In genomic region chr10:32315426-32315825, GRCh38 we compare ENCODE assay signal across 19 cellular contexts. TPM values are rescaled to one million over a fixed set of nuclear protein-coding genes. Genes with fewer than 3 reads are reported as not detected.
DNase-seq lines count a peak whose midpoint lies in the region; ATAC-seq, FAIRE-seq and TF ChIP-seq lines count a peak whose summit lies in the region.
"Had no signal": no experiment of that assay in that cellular context is flagged by ENCODE, and none has a peak within 500 bp of the region (broad histone marks: within the 10 kb centered on the region; RNA-seq: fewer than 3 reads in every experiment).

No MANE protein-coding gene starts in this region.

- H3K9ac ChIP-seq in keratinocyte (ENCODE audit: control insufficient read depth, extremely low read depth, insufficient read depth, low read length) = no peak overlapping the region

- peak; percentile 57 for FAIRE-seq in keratinocyte (lab: Jason Lieb, UNC)
- FAIRE-seq: GM18507, small intestine had no signal

- no peaks in the 10 kb centered on the region for H3K27me3 ChIP-seq in DOHH2 (ENCODE audit: control insufficient read depth, low read length)
- H3K27me3 ChIP-seq in keratinocyte (ENCODE audit: control insufficient read depth, extremely low read depth, insufficient read depth, low read length) = no peaks in the 10 kb centered on the region
- H3K27me3 ChIP-seq: ascending aorta, colonic mucosa, tibial artery had no signal

- H3K27ac ChIP-seq in DOHH2 (ENCODE audit: low read depth, low read length) (no peak overlapping the region), keratinocyte (ENCODE audit: control insufficient read depth, insufficient read depth, low read length) (no peak overlapping the region)
- H3K27ac ChIP-seq: ascending aorta, colonic mucosa, SK-N-MC, tibial artery had no signal

- H3K36me3 Mint-ChIP-seq in CD14-positive monocyte = peaks cover 10 to 16% of the 10 kb centered on the region in 2 donors
- H3K36me3 Mint-ChIP-seq in activated T-helper 17 cell treated with anti-CD3 and anti-CD28 coated beads, Interleukin-2, amount 50 U/mL, for 72 hours (ENCODE audit: low read depth) = peaks cover 62% of the 10 kb centered on the region
- H3K36me3 Mint-ChIP-seq in activated T-helper 1 cell treated with anti-CD3 and anti-CD28 coated beads, Interleukin-12 subunit alpha, Interleukin-12 subunit beta, Interleukin-2, Interleukin-4 antibody, amounts not matched to agents 30 ng/mL and 10 ng/mL and 1 ng/mL, durations not matched to agents 14 hours and 24 hours and 36 hours (ENCODE audit: low read depth) = peaks cover 6% of the 10 kb centered on the region

- peak overlapping the region; percentile 3; the same call in 1 of the 2 replicates for H3K4me2 ChIP-seq in DOHH2 (ENCODE audit: low read length)
- H3K4me2 ChIP-seq in keratinocyte (ENCODE audit: control insufficient read depth, extremely low read depth, insufficient read depth, low read depth, low read length) = peak overlapping the region; percentile 79

- DNase-seq in CD14-positive monocyte (ENCODE audit: low spot score) (no peak), keratinocyte (ENCODE audit: low read depth, low spot score) (no peak), NCI-H1694 (lab: John Stamatoyannopoulos, UW) (no peak)
- no peak for DNase-seq in activated T-helper 1 cell treated with anti-CD3 and anti-CD28 coated beads, Interleukin-12 subunit alpha, Interleukin-12 subunit beta, Interleukin-2, Interleukin-4 antibody, amounts not matched to agents 30 ng/mL and 10 ng/mL and 1 ng/mL, durations not matched to agents 14 hours and 24 hours and 36 hours (ENCODE audit: low spot score)
- DNase-seq: activated effector memory CD4-positive, alpha-beta T cell treated with anti-CD3 and anti-CD28 coated beads, Interleukin-2, amount 50 U/mL, for 16 hours; colonic mucosa; Kasumi-1; small intestine; stimulated activated CD4-positive, alpha-beta T cell treated with anti-CD3 and anti-CD28 coated beads, Interleukin-4, amount 100 ng/mL, for 4 hours; stimulated activated CD8-positive, alpha-beta memory T cell treated with anti-CD3 and anti-CD28 coated beads, Interleukin-4, amount 100 ng/mL, for 48 hours; tibial artery had no signal

- peaks cover 50% of the 10 kb centered on the region for H3K4me1 Mint-ChIP-seq in CD14-positive monocyte
- H3K4me1 Mint-ChIP-seq in activated T-helper 17 cell treated with anti-CD3 and anti-CD28 coated beads, Interleukin-2, amount 50 U/mL, for 72 hours = peaks cover 51% of the 10 kb centered on the region
- peaks cover 45% of the 10 kb centered on the region for H3K4me1 Mint-ChIP-seq in activated T-helper 1 cell treated with anti-CD3 and anti-CD28 coated beads, Interleukin-12 subunit alpha, Interleukin-12 subunit beta, Interleukin-2, Interleukin-4 antibody, amounts not matched to agents 30 ng/mL and 10 ng/mL and 1 ng/mL, durations not matched to agents 14 hours and 24 hours and 36 hours (ENCODE audit: low read depth)

- dilution Hi-C loops in keratinocyte (cut with MboI; ENCODE audit: extremely low pct_ligation_motif_present, low sequenced_read_pairs) = no loop called here

- H3K27me3 Mint-ChIP-seq in CD14-positive monocyte (ENCODE audit: low read depth in 3 of 3) = no peaks in the 10 kb centered on the region
- no peaks in the 10 kb centered on the region for H3K27me3 Mint-ChIP-seq in activated T-helper 17 cell treated with anti-CD3 and anti-CD28 coated beads, Interleukin-2, amount 50 U/mL, for 72 hours
- no peaks in the 10 kb centered on the region for H3K27me3 Mint-ChIP-seq in activated T-helper 1 cell treated with anti-CD3 and anti-CD28 coated beads, Interleukin-12 subunit alpha, Interleukin-12 subunit beta, Interleukin-2, Interleukin-4 antibody, amounts not matched to agents 30 ng/mL and 10 ng/mL and 1 ng/mL, durations not matched to agents 14 hours and 24 hours and 36 hours (ENCODE audit: insufficient read depth)

- H3K27ac Mint-ChIP-seq in CD14-positive monocyte = peak overlapping the region in 5 of 7 donors; percentile 53 to 97 (median 74)
- H3K27ac Mint-ChIP-seq in activated T-helper 17 cell treated with anti-CD3 and anti-CD28 coated beads, Interleukin-2, amount 50 U/mL, for 72 hours = peak overlapping the region; percentile 93
- no peak overlapping the region for H3K27ac Mint-ChIP-seq in activated T-helper 1 cell treated with anti-CD3 and anti-CD28 coated beads, Interleukin-12 subunit alpha, Interleukin-12 subunit beta, Interleukin-2, Interleukin-4 antibody, amounts not matched to agents 30 ng/mL and 10 ng/mL and 1 ng/mL, durations not matched to agents 14 hours and 24 hours and 36 hours

- H3K79me2 ChIP-seq in DOHH2 (ENCODE audit: control insufficient read depth, low read length) (peaks cover 99% of the 10 kb centered on the region), keratinocyte (ENCODE audit: control insufficient read depth, insufficient read depth, low read length) (peaks cover 83% of the 10 kb centered on the region)

- H3K9me3 Mint-ChIP-seq in CD14-positive monocyte = no peaks in the 10 kb centered on the region
- no peaks in the 10 kb centered on the region for H3K9me3 Mint-ChIP-seq in activated T-helper 17 cell treated with anti-CD3 and anti-CD28 coated beads, Interleukin-2, amount 50 U/mL, for 72 hours
- H3K9me3 Mint-ChIP-seq in activated T-helper 1 cell treated with anti-CD3 and anti-CD28 coated beads, Interleukin-12 subunit alpha, Interleukin-12 subunit beta, Interleukin-2, Interleukin-4 antibody, amounts not matched to agents 30 ng/mL and 10 ng/mL and 1 ng/mL, durations not matched to agents 14 hours and 24 hours and 36 hours = no peaks in the 10 kb centered on the region

- H3K4me3 ChIP-seq in DOHH2 (ENCODE audit: low read length) (no peak overlapping the region), keratinocyte (ENCODE audit: control insufficient read depth in 2 of 3, extremely low read depth in 1 of 3, insufficient read depth in 2 of 3, low read depth in 1 of 3, low read length in 3 of 3) (peak overlapping the region in 2 of 3 experiments; percentile 36 to 42)
- H3K4me3 ChIP-seq: ascending aorta, colonic mucosa, SK-N-MC, tibial artery had no signal

- no peak for ATAC-seq in activated T-helper 17 cell treated with anti-CD3 and anti-CD28 coated beads, Interleukin-2, amount 50 U/mL, for 72 hours (replicated peaks)
- ATAC-seq in GM21786 (IDR thresholded peaks at IDR 0.05; ENCODE audit: unreplicated experiment) = no peak
- no peak for ATAC-seq in GM18909 (IDR thresholded peaks at IDR 0.05; ENCODE audit: poor library complexity, unreplicated experiment)
- ATAC-seq: Panc1 had no signal

- no peaks in the 10 kb centered on the region for H3K9me1 ChIP-seq in keratinocyte (ENCODE audit: control insufficient read depth, extremely low read depth, insufficient read depth, low read length)

- no peaks in the 10 kb centered on the region for H3K9me3 ChIP-seq in DOHH2 (ENCODE audit: control insufficient read depth, insufficient read depth, low read length)
- H3K9me3 ChIP-seq in keratinocyte (ENCODE audit: control insufficient read depth, low read depth, low read length) = no peaks in the 10 kb centered on the region
- H3K9me3 ChIP-seq: ascending aorta, colonic mucosa, tibial artery had no signal

- intact Hi-C loops in CD14-positive monocyte (cut with micrococcal nuclease) = no loop called here
- intact Hi-C loops in activated T-helper 1 cell treated with anti-CD3 and anti-CD28 coated beads, Interleukin-12 subunit alpha, Interleukin-12 subunit beta, Interleukin-2, Interleukin-4 antibody, amounts not matched to agents 30 ng/mL and 10 ng/mL and 1 ng/mL, durations not matched to agents 14 hours and 24 hours and 36 hours (cut with micrococcal nuclease) = no loop called here

- H3K4me1 ChIP-seq in DOHH2 (ENCODE audit: control insufficient read depth, low read length) (peaks cover 74% of the 10 kb centered on the region), keratinocyte (ENCODE audit: control insufficient read depth, extremely low read depth, insufficient read depth, low read length) (peaks cover 13% of the 10 kb centered on the region)

- H2AFZ ChIP-seq in keratinocyte (ENCODE audit: control insufficient read depth, low read length) = no peak overlapping the region

- no peak overlapping the region for H3K4me3 Mint-ChIP-seq in CD14-positive monocyte
- H3K4me3 Mint-ChIP-seq in activated T-helper 17 cell treated with anti-CD3 and anti-CD28 coated beads, Interleukin-2, amount 50 U/mL, for 72 hours = peak overlapping the region; percentile 75
- H3K4me3 Mint-ChIP-seq in activated T-helper 1 cell treated with anti-CD3 and anti-CD28 coated beads, Interleukin-12 subunit alpha, Interleukin-12 subunit beta, Interleukin-2, Interleukin-4 antibody, amounts not matched to agents 30 ng/mL and 10 ng/mL and 1 ng/mL, durations not matched to agents 14 hours and 24 hours and 36 hours = no peak overlapping the region

- H3F3A ChIP-seq in DOHH2 (ENCODE audit: control insufficient read depth, insufficient read depth) = peaks cover 9% of the 10 kb centered on the region

- peaks cover 9% of the 10 kb centered on the region; the same call in 1 of the 2 replicates for H4K20me1 ChIP-seq in DOHH2 (ENCODE audit: control insufficient read depth, insufficient read depth, low read depth, low read length)
- peaks cover 3% of the 10 kb centered on the region for H4K20me1 ChIP-seq in keratinocyte (ENCODE audit: control insufficient read depth, extremely low read depth, insufficient read depth, low read length)

- peaks cover 33% of the 10 kb centered on the region for H3K36me3 ChIP-seq in DOHH2 (ENCODE audit: control insufficient read depth, low read length)
- peaks cover 3% of the 10 kb centered on the region in 2 experiments for H3K36me3 ChIP-seq in keratinocyte (ENCODE audit: control insufficient read depth in 2 of 2, extremely low read depth in 1 of 2, insufficient read depth in 2 of 2, low read length in 2 of 2)
- H3K36me3 ChIP-seq: ascending aorta, colonic mucosa, tibial artery had no signal

- H3K9me2 ChIP-seq in DOHH2 (replicated peaks; ENCODE audit: control insufficient read depth, low read length) = no peaks in the 10 kb centered on the region

- TF ChIP-seq CTCF in CD14-positive monocyte (IDR thresholded peaks at IDR 0.05) (no peak), DOHH2 (IDR thresholded peaks at IDR 0.05; ENCODE audit: low read depth, low read length, poor library complexity, severe bottlenecking) (no peak), keratinocyte (optimal IDR thresholded peaks at IDR 0.05 in 1 of 3, IDR thresholded peaks at IDR 0.05 in 1 of 3, conservative IDR thresholded peaks at IDR 0.05 in 1 of 3; ENCODE audit: extremely low read depth in 1 of 3, insufficient read depth in 2 of 3, low read length in 3 of 3) (no peak)

RNA-seq across cellular contexts. Expression of gene EPC1, which starts 31.5 kb away (rescaled TPM):
- 10 to 100 TPM; 28.3 to 31.0 TPM for polyA plus RNA-seq in CD14-positive monocyte
- total RNA-seq in activated T-helper 17 cell treated with anti-CD3 and anti-CD28 coated beads, Interleukin-2, amount 50 U/mL, for 72 hours = 10 to 100 TPM; 36.3 to 40.4 TPM
- 15.5 to 34.8 TPM (median 33.5 TPM) in 3 replicates for polyA plus RNA-seq in keratinocyte
- 15.9 TPM for polyA plus RNA-seq in keratinocyte (2011; ENCODE audit: low read depth)
- 9.5 and 19.0 TPM in 2 replicates for polyA plus RNA-seq in keratinocyte (2011; cell fraction: cytosol; rRNA removed)
- polyA plus RNA-seq in keratinocyte (2011; cell fraction: nucleus; rRNA removed) = 33.0 and 42.0 TPM in 2 replicates
- 6.5 and 16.0 TPM in 2 replicates for polyA plus RNA-seq in keratinocyte (2012; ENCODE audit: low replicate concordance)
- polyA minus RNA-seq in keratinocyte = 8.1 to 51.4 TPM (median 38.0 TPM) in 3 replicates
- 16.7 TPM for polyA minus RNA-seq in keratinocyte (2011; cell fraction: cytosol; rRNA and poly(A)+ RNA removed)
- 27.8 and 49.6 TPM in 2 replicates for polyA minus RNA-seq in keratinocyte (2011; cell fraction: nucleus; rRNA and poly(A)+ RNA removed)
- total RNA-seq in activated T-helper 1 cell treated with anti-CD3 and anti-CD28 coated beads, Interleukin-12 subunit alpha, Interleukin-12 subunit beta, Interleukin-2, Interleukin-4 antibody, amounts not matched to agents 30 ng/mL and 10 ng/mL and 1 ng/mL, durations not matched to agents 14 hours and 24 hours and 36 hours = 36.5 and 37.8 TPM in 2 replicates
